In genomic region chr10:75870039-75870645, GRCh38 we compare ENCODE assay signal across 23 cellular contexts.
"Had no signal": no experiment of that assay in that cellular context is flagged by ENCODE, and none has a peak within 500 bp of the region (broad histone marks: within the 10 kb centered on the region; RNA-seq: fewer than 3 reads in every experiment).

No MANE protein-coding gene starts in this region.

- H3K27ac ChIP-seq: adrenal gland, KMS-11, SK-N-MC, WERI-Rb-1 had no signal

- H3K4me1 ChIP-seq: adrenal gland had no signal

- H3K36me3 ChIP-seq: adrenal gland, WERI-Rb-1 had no signal

- H3K27me3 ChIP-seq: adrenal gland had no signal

- H3K9me3 ChIP-seq: adrenal gland had no signal

- H3K4me3 Mint-ChIP-seq: activated CD8-positive, alpha-beta T cell treated with anti-CD3 and anti-CD28 coated beads, Interleukin-2, amount 10 ng/mL, durations not matched to agents 7 days and 5 days; activated naive CD8-positive, alpha-beta T cell treated with anti-CD3 and anti-CD28 coated beads, Interleukin-2, amount 10 ng/mL, durations not matched to agents 7 days and 5 days had no signal

- H3K27me3 Mint-ChIP-seq: activated naive CD8-positive, alpha-beta T cell treated with anti-CD3 and anti-CD28 coated beads, Interleukin-2, amount 10 ng/mL, durations not matched to agents 7 days and 5 days had no signal

- H3K9ac ChIP-seq: KMS-11 had no signal

- H3K4me1 Mint-ChIP-seq: activated naive CD8-positive, alpha-beta T cell treated with anti-CD3 and anti-CD28 coated beads, Interleukin-2, amount 10 ng/mL, durations not matched to agents 7 days and 5 days had no signal

- H3K4me2 ChIP-seq: KMS-11 had no signal

- H3K9me3 Mint-ChIP-seq: activated naive CD8-positive, alpha-beta T cell treated with anti-CD3 and anti-CD28 coated beads, Interleukin-2, amount 10 ng/mL, durations not matched to agents 7 days and 5 days had no signal

- DNase-seq: activated CD4-positive, alpha-beta T cell treated with anti-CD3 and anti-CD28 coated beads for 4 hours; activated CD8-positive, alpha-beta memory T cell treated with anti-CD3 and anti-CD28 coated beads, Interleukin-2, amount 50 U/mL, for 48 hours; activated CD8-positive, alpha-beta T cell treated with anti-CD3 and anti-CD28 coated beads, Interleukin-2, amount 10 ng/mL, durations not matched to agents 7 days and 5 days; activated naive CD4-positive, alpha-beta T cell treated with anti-CD3 and anti-CD28 coated beads, Interleukin-2, amount 50 U/mL, for 16 hours; activated naive CD8-positive, alpha-beta T cell treated with anti-CD3 and anti-CD28 coated beads, Interleukin-2, amount 10 ng/mL, durations not matched to agents 7 days and 5 days; activated T-cell treated with anti-CD3 and anti-CD28 coated beads, Interleukin-2, amount 50 U/mL, for 1 hour; adrenal gland; anterior cingulate cortex; central memory CD4-positive, alpha-beta T cell; MM.1S; NCI-H1105; NCI-H1436; NCI-H1694 treated with DMSO at 0.1 percent for 48 hours; NCI-H2029 treated with DMSO at 0.1 percent for 48 hours; NCI-H345; NCI-H510A; NCI-H526 treated with DMSO at 0.1 percent for 48 hours; NCI-H82; SIG-M5; T-helper 1 cell; WERI-Rb-1 had no signal

- H3K27ac Mint-ChIP-seq: activated CD8-positive, alpha-beta T cell treated with anti-CD3 and anti-CD28 coated beads, Interleukin-2, amount 10 ng/mL, durations not matched to agents 7 days and 5 days; activated naive CD8-positive, alpha-beta T cell treated with anti-CD3 and anti-CD28 coated beads, Interleukin-2, amount 10 ng/mL, durations not matched to agents 7 days and 5 days had no signal

- H3K36me3 Mint-ChIP-seq: activated naive CD8-positive, alpha-beta T cell treated with anti-CD3 and anti-CD28 coated beads, Interleukin-2, amount 10 ng/mL, durations not matched to agents 7 days and 5 days had no signal

- H3K4me3 ChIP-seq: adrenal gland, SK-N-MC had no signal
